In the genomic region with DNA sequence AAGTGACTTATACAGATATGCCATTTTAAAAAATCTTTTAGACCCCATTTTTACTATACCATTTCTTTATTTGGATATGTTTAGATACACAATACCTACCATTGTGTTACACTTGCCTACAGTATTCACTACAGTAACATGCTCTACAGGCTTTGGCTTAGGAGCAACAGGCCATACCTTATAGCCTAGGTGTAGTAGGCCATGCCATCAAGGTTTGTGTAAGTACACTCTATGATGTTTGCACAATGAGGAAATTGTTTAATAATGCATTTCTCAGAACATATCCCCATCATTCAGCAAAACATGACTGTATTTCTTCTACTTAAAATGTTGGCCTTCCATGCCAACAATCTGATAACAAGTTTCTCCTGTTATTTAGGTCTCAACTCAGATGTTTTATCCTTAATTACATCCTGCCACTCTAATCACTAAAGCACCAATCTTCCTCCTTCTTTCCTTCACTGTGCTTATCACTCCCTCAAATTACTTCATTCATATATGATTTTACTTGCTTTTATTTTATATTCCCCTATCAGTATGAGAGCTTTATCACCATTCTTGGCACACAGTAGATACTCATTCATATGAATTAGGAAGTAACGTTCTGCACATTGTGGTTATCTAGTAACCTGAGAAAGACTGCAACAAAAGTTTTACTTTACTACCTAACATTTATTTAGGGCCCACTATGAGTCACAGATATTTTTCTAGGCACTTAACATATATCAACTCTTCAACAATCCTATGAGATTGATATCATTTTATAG, we compare ENCODE assay signal across 28 cellular contexts.
"Had no signal": no experiment of that assay in that cellular context is flagged by ENCODE, and none has a peak within 500 bp of the region (broad histone marks: within the 10 kb centered on the region; RNA-seq: fewer than 3 reads in every experiment).

No MANE protein-coding gene starts in this region.

- H3K4me3 ChIP-seq: adrenal gland, body of pancreas, cardiac muscle cell, colonic mucosa had no signal

- H3K4me1 ChIP-seq: adrenal gland, body of pancreas had no signal

- H3K36me3 ChIP-seq: adrenal gland, cardiac muscle cell, colonic mucosa had no signal

- H3K9me3 ChIP-seq: adrenal gland, body of pancreas, colonic mucosa had no signal

- H3K27me3 ChIP-seq: adrenal gland, body of pancreas, cardiac muscle cell, colonic mucosa had no signal

- DNase-seq: activated CD4-positive, alpha-beta memory T cell treated with anti-CD3 and anti-CD28 coated beads for 36 hours; activated CD4-positive, alpha-beta T cell treated with anti-CD3 and anti-CD28 coated beads for 36 hours; activated CD4-positive, alpha-beta T cell treated with anti-CD3 and anti-CD28 coated beads, Interleukin-2, amount 10 ng/mL, durations not matched to agents 24 days and 14 days; activated CD4-positive, CD25-positive, alpha-beta regulatory T cell; activated CD4-positive, CD25-positive, alpha-beta regulatory T cell treated with anti-CD3 and anti-CD28 coated beads, Interleukin-2, amount 50 U/mL, for 72 hours; activated CD8-positive, alpha-beta memory T cell treated with anti-CD3 and anti-CD28 coated beads, Interleukin-2, amount 10 ng/mL, durations not matched to agents 7 days and 5 days; activated CD8-positive, alpha-beta memory T cell treated with anti-CD3 and anti-CD28 coated beads, Interleukin-2, amount 50 U/mL, for 4 hours; activated CD8-positive, alpha-beta T cell treated with anti-CD3 and anti-CD28 coated beads, Interleukin-2, amount 10 ng/mL, durations not matched to agents 7 days and 5 days; activated effector memory CD4-positive, alpha-beta T cell treated with anti-CD3 and anti-CD28 coated beads, Interleukin-2, amount 50 U/mL, for 16 hours; activated naive CD4-positive, alpha-beta T cell treated with anti-CD3 and anti-CD28 coated beads for 36 hours; activated naive CD8-positive, alpha-beta T cell treated with anti-CD3 and anti-CD28 coated beads for 36 hours; activated naive CD8-positive, alpha-beta T cell treated with anti-CD3 and anti-CD28 coated beads, Interleukin-2, amount 50 U/mL, for 24 hours; activated T-cell treated with anti-CD3 and anti-CD28 coated beads, Interleukin-2, amount 50 U/mL, for 1 hour; activated T-cell treated with anti-CD3 and anti-CD28 coated beads, Interleukin-2, amount 50 U/mL, for 48 hours; adrenal gland; amygdala; aorta; body of pancreas; central memory CD4-positive, alpha-beta T cell; cerebellar nuclear complex; colonic mucosa; effector CD8-positive, alpha-beta T cell; foreskin fibroblast; head of caudate nucleus; T-helper 17 cell; T1000 had no signal

- ATAC-seq: activated CD4-positive, alpha-beta T cell treated with anti-CD3 and anti-CD28 coated beads for 36 hours; activated CD8-positive, alpha-beta memory T cell treated with anti-CD3 and anti-CD28 coated beads, Interleukin-2, amount 10 ng/mL, durations not matched to agents 7 days and 5 days; activated CD8-positive, alpha-beta T cell treated with anti-CD3 and anti-CD28 coated beads, Interleukin-2, amount 10 ng/mL, durations not matched to agents 7 days and 5 days; activated naive CD8-positive, alpha-beta T cell treated with anti-CD3 and anti-CD28 coated beads, Interleukin-2, amount 50 U/mL, for 24 hours; body of pancreas; esophagus mucosa; T-helper 17 cell had no signal

- H3K27ac ChIP-seq: adrenal gland, body of pancreas, cardiac muscle cell, colonic mucosa had no signal
